ENCODE assay signal across 25 cellular contexts in genomic region chr4:773214-773613, GRCh38. TPM values are rescaled to one million over a fixed set of nuclear protein-coding genes. Genes with fewer than 3 reads are reported as not detected.
DNase-seq lines count a peak whose midpoint lies in the region; ATAC-seq and TF ChIP-seq lines count a peak whose summit lies in the region.
"Had no signal": no experiment of that assay in that cellular context is flagged by ENCODE, and none has a peak within 500 bp of the region (broad histone marks: within the 10 kb centered on the region; RNA-seq: fewer than 3 reads in every experiment).

No MANE protein-coding gene starts in this region.

- no peak for TF ChIP-seq CTCF in Caco-2 (IDR thresholded peaks at IDR 0.05; ENCODE audit: insufficient read depth in 1 of 2, low read depth in 1 of 2, low read length in 1 of 2, severe bottlenecking in 1 of 2, unreplicated experiment in 1 of 2)

- in situ Hi-C loops in G401 (cut with HindIII; ENCODE audit: low sequenced_read_pairs): no loop called here

- no peak overlapping the region for H3K4me3 Mint-ChIP-seq in Caco-2 (ENCODE audit: unreplicated experiment)
- H3K4me3 Mint-ChIP-seq: activated T-helper 17 cell treated with anti-CD3 and anti-CD28 coated beads, Interleukin-2, amount 50 U/mL, for 72 hours; memory B cell had no signal

- intact Hi-C loops in Right ventricle myocardium superior (cut with DNase I): no loop called here
- intact Hi-C loops in Caco-2 (cut with micrococcal nuclease; ENCODE audit: unreplicated experiment): no loop called here

- no peak overlapping the region for H2BK5ac ChIP-seq in mesenchymal stem cell (ENCODE audit: low read depth, low read length, poor library complexity, severe bottlenecking)

- peaks cover 6% of the 10 kb centered on the region for H3K4me1 Mint-ChIP-seq in Caco-2 (ENCODE audit: low read depth, unreplicated experiment)

- H3K27ac Mint-ChIP-seq in Caco-2 (ENCODE audit: unreplicated experiment): no peak overlapping the region
- H3K27ac Mint-ChIP-seq: activated T-helper 17 cell treated with anti-CD3 and anti-CD28 coated beads, Interleukin-2, amount 50 U/mL, for 72 hours; memory B cell had no signal

- H3K79me1 ChIP-seq in mesenchymal stem cell (replicated peaks; ENCODE audit: low read length, poor library complexity, severe bottlenecking): peaks cover 2% of the 10 kb centered on the region

- no TSS peak for BruUV-seq in Caco-2 (replicated peaks; lab: Mats Ljungman, UMichigan)

- no peak overlapping the region for H2BK120ac ChIP-seq in mesenchymal stem cell (ENCODE audit: low read depth, low read length)

- H3K27ac ChIP-seq in adipose tissue (ENCODE audit: low read depth, low read length) (peak overlapping the region; percentile 7), mesenchymal stem cell (ENCODE audit: low read length, poor library complexity, severe bottlenecking) (no peak overlapping the region)
- H3K27ac ChIP-seq: BLaER1 treated with 17β-estradiol and CSF1 and Interleukin-3, amounts not matched to agents 10 nM and 100 nM; thyroid gland; VCaP had no signal

- H2BK12ac ChIP-seq in mesenchymal stem cell (ENCODE audit: low read length in 2 of 2): no peak overlapping the region

- H3K4me2 ChIP-seq in mesenchymal stem cell (ENCODE audit: low read length, poor library complexity, severe bottlenecking): no peak overlapping the region
- H3K4me2 ChIP-seq: BLaER1 treated with 17β-estradiol and CSF1 and Interleukin-3, amounts not matched to agents 10 nM and 100 nM; smooth muscle cell had no signal

- no peak overlapping the region for H3K23ac ChIP-seq in mesenchymal stem cell (ENCODE audit: low read length in 2 of 2)

- no peaks in the 10 kb centered on the region for H3K27me3 ChIP-seq in mesenchymal stem cell (ENCODE audit: control insufficient read depth in 1 of 2, insufficient read depth in 1 of 2, low read length in 2 of 2)
- H3K27me3 ChIP-seq in Caco-2 (replicated peaks; ENCODE audit: control insufficient read depth, insufficient read depth, low read length): no peaks in the 10 kb centered on the region
- H3K27me3 ChIP-seq: BLaER1 treated with 17β-estradiol and CSF1 and Interleukin-3, amounts not matched to agents 10 nM and 100 nM; thyroid gland had no signal

- H3K14ac ChIP-seq in mesenchymal stem cell (ENCODE audit: low read length in 2 of 2): no peak overlapping the region

- H3K9me3 Mint-ChIP-seq in Caco-2 (ENCODE audit: unreplicated experiment): no peaks in the 10 kb centered on the region
- H3K9me3 Mint-ChIP-seq: activated T-helper 17 cell treated with anti-CD3 and anti-CD28 coated beads, Interleukin-2, amount 50 U/mL, for 72 hours; memory B cell had no signal

- H3K4me1 ChIP-seq in mesenchymal stem cell (ENCODE audit: control insufficient read depth, insufficient read depth, low read depth, low read length) (peaks cover 26% of the 10 kb centered on the region), Caco-2 (no peaks in the 10 kb centered on the region)

- H2BK15ac ChIP-seq in mesenchymal stem cell (ENCODE audit: low read depth, poor library complexity, severe bottlenecking): no peak overlapping the region

- no peak overlapping the region for H4K91ac ChIP-seq in mesenchymal stem cell (ENCODE audit: low read length)

- H3K9me3 ChIP-seq in mesenchymal stem cell (ENCODE audit: control insufficient read depth, low read length) (no peaks in the 10 kb centered on the region), Caco-2 (no peaks in the 10 kb centered on the region)
- H3K9me3 ChIP-seq: thyroid gland had no signal

- WGBS in adipose tissue, 3 donors: 35 to 78% (median 65%) methylated on average over 9 of the region's 9 CpGs
- 99% methylated on average over 7 of the region's 9 CpGs for WGBS in mesenchymal stem cell

- no peak overlapping the region for H2AK5ac ChIP-seq in mesenchymal stem cell (ENCODE audit: low read length, severe bottlenecking)

- peaks cover 77% of the 10 kb centered on the region for H3K36me3 Mint-ChIP-seq in Caco-2 (ENCODE audit: insufficient read depth, unreplicated experiment)

- H3K27me3 Mint-ChIP-seq in Caco-2 (ENCODE audit: insufficient read depth, unreplicated experiment): no peaks in the 10 kb centered on the region
- H3K27me3 Mint-ChIP-seq: activated naive CD8-positive, alpha-beta T cell; activated T-helper 17 cell treated with anti-CD3 and anti-CD28 coated beads, Interleukin-2, amount 50 U/mL, for 72 hours; memory B cell had no signal

- POLR2A ChIA-PET in Caco-2 (lab: Charles Lee): interaction anchor here (1.5 kb wide), 1 partner anchor 10 kb away, joined by 3 read pairs; no protein-coding TSS in a partner anchor

- DNase-seq in G401 (ENCODE audit: low spot score): peak; percentile 36
- peak; percentile 73 for DNase-seq in Right ventricle myocardium superior
- no peak for DNase-seq in mesenchymal stem cell
- no peak for DNase-seq in NCI-H2196 treated with DMSO at 0.1 percent for 48 hours (lab: John Stamatoyannopoulos, UW; ENCODE audit: unreplicated experiment)
- DNase-seq in Caco-2: no peak
- DNase-seq: Calu3, islet precursor cell, Karpas-422, NCI-H1694, NCI-H2171, NCI-H526, nucleus accumbens, T-helper 2 cell, thyroid gland had no signal

- no peak overlapping the region for H3K4me3 ChIP-seq in mesenchymal stem cell (ENCODE audit: insufficient read depth in 1 of 2, low read depth in 1 of 2, low read length in 2 of 2)
- no peak overlapping the region for H3K4me3 ChIP-seq in Caco-2 (ENCODE audit: low read depth, low read length)
- H3K4me3 ChIP-seq: BLaER1 treated with 17β-estradiol and CSF1 and Interleukin-3, amounts not matched to agents 10 nM and 100 nM; GM12878; smooth muscle cell; thyroid gland had no signal

- H3K18ac ChIP-seq in mesenchymal stem cell (ENCODE audit: low read depth in 1 of 2, low read length in 2 of 2): no peak overlapping the region

- no peak overlapping the region for H4K8ac ChIP-seq in mesenchymal stem cell (ENCODE audit: low read length)

- ATAC-seq in Right ventricle myocardium superior (ENCODE audit: poor library complexity): peak; percentile 68
- no peak for ATAC-seq in HG02885 (IDR thresholded peaks at IDR 0.05; ENCODE audit: poor library complexity, unreplicated experiment)
- no peak for ATAC-seq in GM19395 (IDR thresholded peaks at IDR 0.05; ENCODE audit: unreplicated experiment)
- ATAC-seq: activated T-helper 17 cell treated with anti-CD3 and anti-CD28 coated beads, Interleukin-2, amount 50 U/mL, for 72 hours; esophagus mucosa; GM12878 had no signal

- CTCF ChIA-PET in Caco-2 (lab: Charles Lee): no interaction called here

- H3K36me3 ChIP-seq in mesenchymal stem cell (ENCODE audit: control insufficient read depth in 1 of 2, insufficient read depth in 2 of 2, low read depth in 1 of 2, low read length in 2 of 2): peaks cover 66 to 77% of the 10 kb centered on the region in 2 experiments
- H3K36me3 ChIP-seq in Caco-2 (ENCODE audit: control insufficient read depth, insufficient read depth, low read length): peaks cover 1% of the 10 kb centered on the region

- peak overlapping the region; percentile 26 for H3K9ac ChIP-seq in mesenchymal stem cell (ENCODE audit: low read length)

- H3K4ac ChIP-seq in mesenchymal stem cell (ENCODE audit: low read depth in 1 of 2, low read length in 2 of 2): no peak overlapping the region

- H2AFZ ChIP-seq in mesenchymal stem cell (ENCODE audit: low read depth, low read length): no peak overlapping the region

RNA-seq across cellular contexts. Expression of gene CPLX1, which starts 52.7 kb away (rescaled TPM):
- total RNA-seq in G401 (2014; rRNA removed; shearing (Covaris generic)): 1.8 and 4.7 TPM in 2 replicates
- 10 to 100 TPM in 1 of 3 donors, 1 to 10 TPM in 2; 1.2 to 12.7 (median 2.4) TPM for polyA plus RNA-seq in adipose tissue
- total RNA-seq in Right ventricle myocardium superior: 4.3 TPM
- 0.14 TPM for polyA plus RNA-seq in mesenchymal stem cell (2013, experiment 1 of 2)
- 0.10 TPM for polyA plus RNA-seq in mesenchymal stem cell (2013, experiment 2 of 2)
- 20.5 and 20.9 TPM in 2 replicates for total RNA-seq in Caco-2 (2022)
- total RNA-seq: smooth muscle cell had no signal
- polyA plus RNA-seq: smooth muscle cell had no signal

Comparison
In these comparisons a context has a peak if more than half of its experiments do, and no peak if none do; other contexts are left out.
1. DNase-seq: peak in G401 (single experiment) and Right ventricle myocardium superior (single experiment); none in mesenchymal stem cell (single experiment), NCI-H2196 treated with DMSO at 0.1 percent for 48 hours (single experiment) and Caco-2 (0 of 2).